Comparison of ENCODE assay signal across 27 cellular contexts in genomic region chr3:4517095-4517494, GRCh38. TPM values are rescaled to one million over a fixed set of nuclear protein-coding genes. Genes with fewer than 3 reads are reported as not detected.
DNase-seq lines count a peak whose midpoint lies in the region; ATAC-seq, FAIRE-seq and TF ChIP-seq lines count a peak whose summit lies in the region.
"Had no signal": no experiment of that assay in that cellular context is flagged by ENCODE, and none has a peak within 500 bp of the region (broad histone marks: within the 10 kb centered on the region; RNA-seq: fewer than 3 reads in every experiment).

No MANE protein-coding gene starts in this region.

- no peak overlapping the region for H2AFZ ChIP-seq in mammary epithelial cell (ENCODE audit: low read depth, low read length)

- dilution Hi-C loops in mammary epithelial cell (cut with HindIII; ENCODE audit: low sequenced_read_pairs) = no loop called here

- TF ChIP-seq CTCF in breast epithelium (IDR thresholded peaks at IDR 0.05) = no peak
- TF ChIP-seq CTCF in mammary epithelial cell (conservative IDR thresholded peaks at IDR 0.05 in 1 of 2, IDR thresholded peaks at IDR 0.05 in 1 of 2; ENCODE audit: extremely low read depth in 1 of 2, insufficient read depth in 1 of 2, low read depth in 1 of 2, low read length in 2 of 2) = no peak
- TF ChIP-seq CTCF in HL-60 (IDR thresholded peaks at IDR 0.05; ENCODE audit: insufficient read depth, low read length) = no peak
- no peak for TF ChIP-seq CTCF in spleen (IDR thresholded peaks at IDR 0.05 in 8 of 11, conservative IDR thresholded peaks at IDR 0.05 in 3 of 11)
- TF ChIP-seq CTCF in vagina (IDR thresholded peaks at IDR 0.05) = no peak

- H3K4me2 ChIP-seq in mammary epithelial cell (ENCODE audit: insufficient read depth, low read depth, low read length) = no peak overlapping the region

- no peaks in the 10 kb centered on the region for H4K20me1 ChIP-seq in mammary epithelial cell (ENCODE audit: insufficient read depth, low read length)

- intact Hi-C loops in breast epithelium (cut with DNase I; ENCODE audit: low total_unique reads) (no loop called here), mammary epithelial cell (cut with micrococcal nuclease) (no loop called here), spleen (cut with DNase I; ENCODE audit: low total_unique reads) (no loop called here), vagina (cut with DNase I) (no loop called here)

- no peak overlapping the region for H3K9ac ChIP-seq in mammary epithelial cell (ENCODE audit: insufficient read depth, low read length)
- H3K9ac ChIP-seq: BLaER1 treated with 17β-estradiol and CSF1 and Interleukin-3, amounts not matched to agents 10 nM and 100 nM had no signal

- H3K27ac ChIP-seq in breast epithelium = peak overlapping the region; percentile 6 to 43
- H3K27ac ChIP-seq in mammary epithelial cell (ENCODE audit: insufficient read depth, low read depth, low read length) = no peak overlapping the region
- peak overlapping the region; percentile 15; the same call in 1 of the 2 replicates for H3K27ac ChIP-seq in HL-60 (replicated peaks)
- peak overlapping the region in 6 of 8 donors; percentile 27 to 81 (median 64) for H3K27ac ChIP-seq in spleen
- H3K27ac ChIP-seq in vagina = no peak overlapping the region
- H3K27ac ChIP-seq: brain microvascular endothelial cell, SK-N-MC had no signal

- no TSS peak for BruUV-seq in mammary epithelial cell (replicated peaks; lab: Mats Ljungman, UMichigan)

- H3K79me2 ChIP-seq in mammary epithelial cell (ENCODE audit: insufficient read depth, low read length) = no peaks in the 10 kb centered on the region

- DNase-seq in breast epithelium (ENCODE audit: low spot score in 2 of 2) (no peak), mammary epithelial cell (no peak), HL-60 (ENCODE audit: low read depth in 1 of 2, low spot score in 1 of 2) (no peak), dermis blood vessel endothelial cell (peak; percentile 59), spleen (no peak), vagina (ENCODE audit: extremely low spot score in 2 of 2) (no peak), urothelium cell line (ENCODE audit: low spot score) (no peak)
- DNase-seq: ACHN; activated CD8-positive, alpha-beta memory T cell treated with anti-CD3 and anti-CD28 coated beads, Interleukin-2, amount 50 U/mL, for 48 hours; activated effector memory CD4-positive, alpha-beta T cell treated with anti-CD3 and anti-CD28 coated beads, Interleukin-2, amount 50 U/mL, for 16 hours; adrenal gland; brain microvascular endothelial cell; effector memory CD8-positive, alpha-beta T cell; EL; HCEC 1CT; NCI-H1048; NCI-H187 treated with DMSO at 0.1 percent for 48 hours; NCI-H526; nucleus accumbens had no signal

- in situ Hi-C loops in mammary epithelial cell (cut with MboI; ENCODE audit: low sequenced_read_pairs in 2 of 2) = no loop called here

- FAIRE-seq in urothelium cell line (lab: Jason Lieb, UNC) = no peak
- FAIRE-seq: colon, keratinocyte had no signal

- no peak for ATAC-seq in HG03045 (IDR thresholded peaks at IDR 0.05; ENCODE audit: unreplicated experiment)
- ATAC-seq: effector memory CD8-positive, alpha-beta T cell; gastroesophageal sphincter had no signal

- CTCF ChIA-PET in mammary epithelial cell (lab: Charles Lee; ENCODE audit: low non-redundant PET) = no interaction called here

- 38% methylated on average over 5 of the region's 5 CpGs for WGBS in mammary epithelial cell (ENCODE audit: low coverage, missing lambda C conversion rate)
- WGBS in spleen, 5 donors = 51 to 67% (median 57%) methylated on average over 5 of the region's 5 CpGs

- H3K9me3 ChIP-seq in breast epithelium = no peaks in the 10 kb centered on the region
- no peaks in the 10 kb centered on the region for H3K9me3 ChIP-seq in mammary epithelial cell (replicated peaks; ENCODE audit: insufficient read depth, low read length)
- no peaks in the 10 kb centered on the region for H3K9me3 ChIP-seq in spleen
- H3K9me3 ChIP-seq in vagina = no peaks in the 10 kb centered on the region
- H3K9me3 ChIP-seq: adrenal gland, esophagus muscularis mucosa, gastroesophageal sphincter had no signal

- no peak for TF ChIP-seq POLR2A in breast epithelium (IDR thresholded peaks at IDR 0.05)
- TF ChIP-seq POLR2A in spleen (IDR thresholded peaks at IDR 0.05) = no peak
- no peak for TF ChIP-seq POLR2A in vagina (IDR thresholded peaks at IDR 0.05)

- H3K4me3 ChIP-seq in breast epithelium (no peak overlapping the region), mammary epithelial cell (replicated peaks in 1 of 3; ENCODE audit: insufficient read depth in 1 of 3, low read depth in 2 of 3, low read length in 3 of 3) (no peak overlapping the region), HL-60 (replicated peaks; ENCODE audit: insufficient read depth, low read length) (no peak overlapping the region), spleen (no peak overlapping the region), vagina (no peak overlapping the region)
- H3K4me3 ChIP-seq: adrenal gland; BLaER1 treated with 17β-estradiol and CSF1 and Interleukin-3, amounts not matched to agents 10 nM and 100 nM; esophagus muscularis mucosa; gastroesophageal sphincter; lung; SK-N-MC had no signal

- H3K36me3 ChIP-seq in breast epithelium = no peaks in the 10 kb centered on the region
- H3K36me3 ChIP-seq in mammary epithelial cell (ENCODE audit: insufficient read depth, low read length) = no peaks in the 10 kb centered on the region
- H3K36me3 ChIP-seq in spleen = peaks cover 0 to 41% (median under 1%) of the 10 kb centered on the region in 6 donors
- H3K36me3 ChIP-seq in vagina = no peaks in the 10 kb centered on the region
- H3K36me3 ChIP-seq: adrenal gland, brain microvascular endothelial cell had no signal

- H3K27me3 ChIP-seq in breast epithelium = no peaks in the 10 kb centered on the region
- H3K27me3 ChIP-seq in mammary epithelial cell (ENCODE audit: insufficient read depth, low read length) = no peaks in the 10 kb centered on the region
- no peaks in the 10 kb centered on the region for H3K27me3 ChIP-seq in HL-60 (ENCODE audit: insufficient read depth, poor library complexity, severe bottlenecking)
- H3K27me3 ChIP-seq in spleen (replicated peaks in 1 of 7) = no peaks in the 10 kb centered on the region
- no peaks in the 10 kb centered on the region for H3K27me3 ChIP-seq in vagina
- H3K27me3 ChIP-seq: adrenal gland; BLaER1 treated with 17β-estradiol and CSF1 and Interleukin-3, amounts not matched to agents 10 nM and 100 nM; brain microvascular endothelial cell; esophagus muscularis mucosa; gastroesophageal sphincter had no signal

- H3K4me1 ChIP-seq in breast epithelium (no peaks in the 10 kb centered on the region), mammary epithelial cell (ENCODE audit: insufficient read depth, low read length) (no peaks in the 10 kb centered on the region), spleen (peaks cover 22 to 89% (median 53%) of the 10 kb centered on the region in 6 donors), vagina (peaks cover 4% of the 10 kb centered on the region)

RNA-seq across cellular contexts. Expression of gene ITPR1, which starts 23.9 kb away (rescaled TPM):
- total RNA-seq in breast epithelium (100 to 1,000 TPM in 2 of 3 donors, 10 to 100 TPM in 1; 53.8 to 227 (median 174) TPM), mammary epithelial cell (10 to 100 TPM; 15.6 to 33.2 TPM), dermis blood vessel endothelial cell (47.5 and 59.7 TPM in 2 replicates), spleen (100 to 1,000 TPM; 109 to 194 (median 131) TPM), vagina (108 TPM)
- polyA plus RNA-seq in mammary epithelial cell (9.2 TPM), spleen (10 to 100 TPM; 17.5 to 20.0 (median 19.7) TPM)
- polyA minus RNA-seq in mammary epithelial cell = 58.6 TPM

RNA-seq across cellular contexts. Expression of gene SUMF1, which starts 50.0 kb away (rescaled TPM):
- total RNA-seq in breast epithelium (10 to 100 TPM; 84.2 to 87.1 (median 84.9) TPM), mammary epithelial cell (10 to 100 TPM; 31.4 to 87.7 TPM), dermis blood vessel endothelial cell (97.2 and 102 TPM in 2 replicates), spleen (10 to 100 TPM; 23.6 to 53.0 (median 38.8) TPM), vagina (65.6 TPM)
- polyA plus RNA-seq in mammary epithelial cell (37.6 TPM), spleen (10 to 100 TPM in 2 of 3 donors, 1 to 10 TPM in 1; 6.3 to 13.1 (median 12.1) TPM)
- polyA minus RNA-seq in mammary epithelial cell = 22.4 TPM

Comparison
In these comparisons a context has a peak if more than half of its experiments do, and no peak if none do; other contexts are left out.
1. H3K27ac ChIP-seq: peak in breast epithelium (2 of 2), HL-60 (single experiment) and spleen (6 of 8); none in mammary epithelial cell (single experiment) and vagina (single experiment).